In genomic region chr19:43534305-43534612, GRCh38 we compare ENCODE assay signal across 8 cellular contexts. TPM values are rescaled to one million over a fixed set of nuclear protein-coding genes. Genes with fewer than 3 reads are reported as not detected.
DNase-seq lines count a peak whose midpoint lies in the region; ATAC-seq and TF ChIP-seq lines count a peak whose summit lies in the region.

No MANE protein-coding gene starts in this region.

- H3K27me3 ChIP-seq in left ventricle myocardium inferior (ENCODE audit: low read depth) = no peaks in the 10 kb centered on the region
- no peaks in the 10 kb centered on the region for H3K27me3 ChIP-seq in upper lobe of right lung

- peak overlapping the region; percentile 89 for H3K27ac Mint-ChIP-seq in central memory CD8-positive, alpha-beta T cell (ENCODE audit: low read depth)

- H3K9me3 ChIP-seq in left ventricle myocardium inferior (replicated peaks) (peaks cover 11% of the 10 kb centered on the region), mucosa of descending colon (peaks cover 4% of the 10 kb centered on the region), upper lobe of right lung (no peaks in the 10 kb centered on the region)

- H3K27ac ChIP-seq in left ventricle myocardium inferior (replicated peaks) (peak overlapping the region; percentile 96), upper lobe of right lung (peak overlapping the region; percentile 1)

- H3K9me3 Mint-ChIP-seq in central memory CD8-positive, alpha-beta T cell = peaks cover 9% of the 10 kb centered on the region

- TF ChIP-seq CTCF in left ventricle myocardium inferior (IDR thresholded peaks at IDR 0.05; ENCODE audit: borderline replicate concordance) = no peak
- no peak for TF ChIP-seq CTCF in mucosa of descending colon (IDR thresholded peaks at IDR 0.05)
- TF ChIP-seq CTCF in upper lobe of right lung (IDR thresholded peaks at IDR 0.05) = no peak

- H3K27me3 Mint-ChIP-seq in central memory CD8-positive, alpha-beta T cell = no peaks in the 10 kb centered on the region

- H3K4me1 ChIP-seq in left ventricle myocardium inferior (peaks cover 32% of the 10 kb centered on the region), mucosa of descending colon (ENCODE audit: low read depth) (peaks cover 29% of the 10 kb centered on the region), upper lobe of right lung (peaks cover 10% of the 10 kb centered on the region)

- H3K36me3 ChIP-seq in left ventricle myocardium inferior = peaks cover 18% of the 10 kb centered on the region
- no peaks in the 10 kb centered on the region for H3K36me3 ChIP-seq in mucosa of descending colon (ENCODE audit: low read depth)
- peaks cover 16% of the 10 kb centered on the region for H3K36me3 ChIP-seq in upper lobe of right lung

- ATAC-seq in left ventricle myocardium superior = no peak
- no peak for ATAC-seq in central memory CD8-positive, alpha-beta T cell (replicated peaks; ENCODE audit: extremely low read depth, poor library complexity, severe bottlenecking)
- no peak for ATAC-seq in mucosa of descending colon
- ATAC-seq in upper lobe of right lung = no peak

- H3K4me3 Mint-ChIP-seq in central memory CD8-positive, alpha-beta T cell = peak overlapping the region; percentile 89

- peak overlapping the region; percentile 77 for H3K4me3 ChIP-seq in left ventricle myocardium inferior
- H3K4me3 ChIP-seq in mucosa of descending colon = peak overlapping the region; percentile 21
- H3K4me3 ChIP-seq in upper lobe of right lung = peak overlapping the region; percentile 68

- DNase-seq in left ventricle myocardium inferior (no peak), left ventricle myocardium superior (no peak), mucosa of descending colon (no peak), upper lobe of right lung (no peak), germinal center (ENCODE audit: low spot score) (no peak), NCI-H1105 (lab: John Stamatoyannopoulos, UW) (no peak), cortex of kidney (lab: John Stamatoyannopoulos, UW) (no peak)
- no peak for DNase-seq in central memory CD8-positive, alpha-beta T cell (ENCODE audit: low spot score in 2 of 2)

- H3K4me1 Mint-ChIP-seq in central memory CD8-positive, alpha-beta T cell = peaks cover 23% of the 10 kb centered on the region

- peaks cover 11% of the 10 kb centered on the region for H3K36me3 Mint-ChIP-seq in central memory CD8-positive, alpha-beta T cell (ENCODE audit: insufficient read depth)

- intact Hi-C loops in left ventricle myocardium inferior (cut with micrococcal nuclease) (no loop called here), left ventricle myocardium superior (cut with micrococcal nuclease) (no loop called here), mucosa of descending colon (cut with DNase I, micrococcal nuclease) (loop anchor here (2.0 to 10.0 kb wide), 2 partner anchors 61 to 121 kb away; no protein-coding TSS in a partner anchor), upper lobe of right lung (cut with DNase I) (no loop called here)

RNA-seq across cellular contexts. Expression of gene ZNF575, which starts 1.3 kb away (rescaled TPM):
- total RNA-seq in left ventricle myocardium inferior = 1.1 TPM
- 1.8 TPM for total RNA-seq in left ventricle myocardium superior
- total RNA-seq in mucosa of descending colon = 10 to 100 TPM in 1 of 3 donors, 1 to 10 TPM in 2; 9.1 to 18.2 (median 9.6) TPM
- total RNA-seq in upper lobe of right lung = 2.3 TPM

RNA-seq across cellular contexts. Expression of gene ETHE1, which starts 7.3 kb away (rescaled TPM):
- total RNA-seq in left ventricle myocardium inferior = 14.6 TPM
- total RNA-seq in left ventricle myocardium superior = 16.2 TPM
- 100 to 1,000 TPM; 235 to 713 (median 450) TPM for total RNA-seq in mucosa of descending colon
- 34.6 TPM for total RNA-seq in upper lobe of right lung

RNA-seq across cellular contexts. Expression of gene PHLDB3, which starts 29.7 kb away (rescaled TPM):
- total RNA-seq in left ventricle myocardium inferior = 4.5 TPM
- total RNA-seq in left ventricle myocardium superior = 6.0 TPM
- total RNA-seq in mucosa of descending colon = 10 to 100 TPM; 13.2 to 22.4 (median 21.3) TPM
- total RNA-seq in upper lobe of right lung = 9.1 TPM

RNA-seq across cellular contexts. Expression of gene XRCC1, which starts 41.1 kb away (rescaled TPM):
- 12.8 TPM for total RNA-seq in left ventricle myocardium inferior
- total RNA-seq in left ventricle myocardium superior = 15.7 TPM
- 10 to 100 TPM; 16.4 to 33.4 (median 21.1) TPM for total RNA-seq in mucosa of descending colon
- total RNA-seq in upper lobe of right lung = 23.8 TPM

RNA-seq across cellular contexts. Expression of gene PINLYP, which starts 41.3 kb away (rescaled TPM):
- total RNA-seq in left ventricle myocardium inferior = 1.0 TPM
- 1.4 TPM for total RNA-seq in left ventricle myocardium superior
- total RNA-seq in mucosa of descending colon = 1 to 10 TPM in 2 of 3 donors, under 1 TPM in 1; 0.61 to 7.4 (median 2.0) TPM
- 4.7 TPM for total RNA-seq in upper lobe of right lung

Comparison
In these comparisons a context has a peak if more than half of its experiments do, and no peak if none do; other contexts are left out.
1. H3K4me3 ChIP-seq: peak in every context shown above with its lines; median percentile 77 in left ventricle myocardium inferior; 68 in upper lobe of right lung; 21 in mucosa of descending colon.
2. intact Hi-C loops: an anchor here in mucosa of descending colon (2.0 to 10.0 kb wide); none called in left ventricle myocardium inferior, left ventricle myocardium superior and upper lobe of right lung.